Comparison of ENCODE assay signal across 23 cellular contexts in genomic region chr17:47868134-47868533, GRCh38. TPM values are rescaled to one million over a fixed set of nuclear protein-coding genes. Genes with fewer than 3 reads are reported as not detected.
"Had no signal": no experiment of that assay in that cellular context is flagged by ENCODE, and none has a peak within 500 bp of the region (broad histone marks: within the 10 kb centered on the region; RNA-seq: fewer than 3 reads in every experiment).

No MANE protein-coding gene starts in this region.

- H3K4me1 ChIP-seq: gastrocnemius medialis had no signal

- DNase-seq: effector memory CD8-positive, alpha-beta T cell; gastrocnemius medialis; heart right ventricle; hypothalamus; kidney glomerular epithelial cell; naive thymus-derived CD8-positive, alpha-beta T cell; posterior cingulate gyrus; stimulated activated CD4-positive, alpha-beta T cell treated with anti-CD3 and anti-CD28 coated beads, Interleukin-2, amount 100 ng/mL, for 24 hours; stimulated activated CD4-positive, alpha-beta T cell treated with anti-CD3 and anti-CD28 coated beads, Interleukin-4, amount 100 ng/mL, for 4 hours; stimulated activated naive B cell treated with anti-CD40 and anti-IgM and Interleukin-4, amounts not matched to agents 10 μg/mL and 1 μg/mL and 100 μg/mL, for 72 hours; stimulated activated naive CD8-positive, alpha-beta T cell treated with anti-CD3 and anti-CD28 coated beads, Interleukin-15, amount 100 ng/mL, for 72 hours; testis had no signal

- H3K9me3 ChIP-seq: esophagus muscularis mucosa, gastrocnemius medialis, heart right ventricle, testis, tibial nerve had no signal

- H3K36me3 ChIP-seq: esophagus muscularis mucosa, gastrocnemius medialis, heart right ventricle, tibial nerve had no signal

- H3K27me3 ChIP-seq: testis had no signal

- ATAC-seq: effector memory CD8-positive, alpha-beta T cell; gastrocnemius medialis; heart right ventricle; naive thymus-derived CD8-positive, alpha-beta T cell; sciatic nerve; stimulated activated naive B cell treated with anti-CD40 and anti-IgM and Interleukin-4, amounts not matched to agents 10 μg/mL and 1 μg/mL and 100 μg/mL, for 72 hours; stimulated activated naive CD8-positive, alpha-beta T cell treated with anti-CD3 and anti-CD28 coated beads, Interleukin-15, amount 100 ng/mL, for 72 hours had no signal

- H3K4me3 ChIP-seq: esophagus muscularis mucosa, gastrocnemius medialis, heart right ventricle, testis, tibial nerve had no signal

- FAIRE-seq: islet of Langerhans had no signal

- H3K27ac ChIP-seq: epithelial cell of prostate, esophagus muscularis mucosa, gastrocnemius medialis, heart right ventricle, testis, tibial nerve had no signal

RNA-seq across cellular contexts. Expression of gene LRRC46, which starts 36.7 kb away (rescaled TPM):
- total RNA-seq: lung microvascular endothelial cell, mesenteric fat pad, mononuclear cell, pulmonary artery endothelial cell, skeletal muscle tissue, urinary bladder had no signal
